Comparison of ENCODE assay signal across 8 cellular contexts in genomic region chr9:4679268-4680177, GRCh38. TPM values are rescaled to one million over a fixed set of nuclear protein-coding genes. Genes with fewer than 3 reads are reported as not detected.
DNase-seq lines count a peak whose midpoint lies in the region; ATAC-seq and TF ChIP-seq lines count a peak whose summit lies in the region.

TSS of gene CDC37L1 (plus strand) at chr9:4679569. CDS start at chr9:4679768, 199 bp downstream.

- H3K9ac ChIP-seq in DND-41 (ENCODE audit: low read depth, low read length) = peak within 1 kb of the TSS; percentile 91

- peak; percentile 55 for TF ChIP-seq CTCF in DND-41 (IDR thresholded peaks at IDR 0.05; ENCODE audit: borderline replicate concordance, extremely low read depth, low read length, poor library complexity, severe bottlenecking)
- peak; percentile 55 to 92 (median 80) for TF ChIP-seq CTCF in Peyer's patch (IDR thresholded peaks at IDR 0.05)

- no peaks in the 10 kb centered on the region for H3K27me3 Mint-ChIP-seq in activated T-cell treated with anti-CD3 and anti-CD28 coated beads, Interleukin-2, amount 50 U/mL, for 72 hours (ENCODE audit: low read depth)
- H3K27me3 Mint-ChIP-seq in naive B cell = peaks cover 6 to 12% (median 7%) of the 10 kb centered on the region in 3 donors
- no peaks in the 10 kb centered on the region for H3K27me3 Mint-ChIP-seq in stimulated activated memory B cell treated with anti-CD40 and anti-IgM and Interleukin-4, amounts not matched to agents 10 μg/mL and 1 μg/mL and 100 μg/mL, for 72 hours

- DNase-seq in DND-41 (peak; percentile 96), Peyer's patch (peak; percentile 99 to 100 (median 99)), fibroblast of gingiva (ENCODE audit: low read depth) (peak; percentile 96), naive B cell (peak; percentile 99)
- DNase-seq in activated T-cell treated with anti-CD3 and anti-CD28 coated beads, Interleukin-2, amount 50 U/mL, for 72 hours = peak; percentile 99 to 100

- peaks cover 7% of the 10 kb centered on the region; the same call in 1 of the 2 replicates for H4K20me1 ChIP-seq in DND-41 (ENCODE audit: insufficient read depth, low read length)

- H3K27me3 ChIP-seq in DND-41 (ENCODE audit: insufficient read depth, low read length, poor library complexity) = no peaks in the 10 kb centered on the region
- H3K27me3 ChIP-seq in Peyer's patch = no peaks in the 10 kb centered on the region

- H3K36me3 Mint-ChIP-seq in activated T-cell treated with anti-CD3 and anti-CD28 coated beads, Interleukin-2, amount 50 U/mL, for 72 hours (ENCODE audit: insufficient read depth in 2 of 2) = peaks cover 0 to 2% of the 10 kb centered on the region in 2 donors
- H3K36me3 Mint-ChIP-seq in naive B cell = peaks cover 0 to 11% of the 10 kb centered on the region in 2 donors
- peaks cover 16% of the 10 kb centered on the region for H3K36me3 Mint-ChIP-seq in stimulated activated memory B cell treated with anti-CD40 and anti-IgM and Interleukin-4, amounts not matched to agents 10 μg/mL and 1 μg/mL and 100 μg/mL, for 72 hours

- H3K27ac ChIP-seq in DND-41 (ENCODE audit: low read length) = peak within 1 kb of the TSS; percentile 99
- H3K27ac ChIP-seq in KOPT-K1 (ENCODE audit: low read depth, low read length, poor library complexity, severe bottlenecking) = peak within 1 kb of the TSS; percentile 91
- peak within 1 kb of the TSS; percentile 91 to 98 (median 97) for H3K27ac ChIP-seq in Peyer's patch

- H3K9me3 Mint-ChIP-seq in activated T-cell treated with anti-CD3 and anti-CD28 coated beads, Interleukin-2, amount 50 U/mL, for 72 hours = no peaks in the 10 kb centered on the region
- no peaks in the 10 kb centered on the region for H3K9me3 Mint-ChIP-seq in naive B cell
- no peaks in the 10 kb centered on the region for H3K9me3 Mint-ChIP-seq in stimulated activated memory B cell treated with anti-CD40 and anti-IgM and Interleukin-4, amounts not matched to agents 10 μg/mL and 1 μg/mL and 100 μg/mL, for 72 hours

- no peak within 1 kb of the TSS for H3K4me3 Mint-ChIP-seq in activated T-cell treated with anti-CD3 and anti-CD28 coated beads, Interleukin-2, amount 50 U/mL, for 72 hours
- no peak within 1 kb of the TSS for H3K4me3 Mint-ChIP-seq in naive B cell
- no peak within 1 kb of the TSS for H3K4me3 Mint-ChIP-seq in stimulated activated memory B cell treated with anti-CD40 and anti-IgM and Interleukin-4, amounts not matched to agents 10 μg/mL and 1 μg/mL and 100 μg/mL, for 72 hours

- peaks cover 9% of the 10 kb centered on the region for H3K4me1 Mint-ChIP-seq in activated T-cell treated with anti-CD3 and anti-CD28 coated beads, Interleukin-2, amount 50 U/mL, for 72 hours (ENCODE audit: low read depth)
- peaks cover 0 to 11% (median 0%) of the 10 kb centered on the region in 3 donors for H3K4me1 Mint-ChIP-seq in naive B cell
- peaks cover 10% of the 10 kb centered on the region for H3K4me1 Mint-ChIP-seq in stimulated activated memory B cell treated with anti-CD40 and anti-IgM and Interleukin-4, amounts not matched to agents 10 μg/mL and 1 μg/mL and 100 μg/mL, for 72 hours

- H3K4me3 ChIP-seq in DND-41 (ENCODE audit: low read depth in 1 of 2, low read length in 2 of 2) (peak within 1 kb of the TSS; percentile 67 to 85), Peyer's patch (peak within 1 kb of the TSS; percentile 57 to 89 (median 79))

- H3K4me2 ChIP-seq in DND-41 (ENCODE audit: insufficient read depth, low read length) = peak within 1 kb of the TSS; percentile 77

- no peaks in the 10 kb centered on the region for H3K9me3 ChIP-seq in DND-41 (ENCODE audit: insufficient read depth, low read length, severe bottlenecking)
- H3K9me3 ChIP-seq in KOPT-K1 (ENCODE audit: insufficient read depth, low read length, poor library complexity, severe bottlenecking) = no peaks in the 10 kb centered on the region
- no peaks in the 10 kb centered on the region for H3K9me3 ChIP-seq in Peyer's patch

- no peaks in the 10 kb centered on the region for H3K36me3 ChIP-seq in DND-41 (ENCODE audit: insufficient read depth, low read length)
- peaks cover 7% of the 10 kb centered on the region; the same call in 1 of the 2 replicates for H3K36me3 ChIP-seq in KOPT-K1 (ENCODE audit: insufficient read depth, low read length)
- H3K36me3 ChIP-seq in Peyer's patch = no peaks in the 10 kb centered on the region

- H2AFZ ChIP-seq in DND-41 (ENCODE audit: low read depth, low read length) = peak within 1 kb of the TSS; percentile 93

- H3K4me1 ChIP-seq in DND-41 (ENCODE audit: insufficient read depth, low read length) = peaks cover 28% of the 10 kb centered on the region
- H3K4me1 ChIP-seq in Peyer's patch = peaks cover 0 to 11% (median 0%) of the 10 kb centered on the region in 4 donors

- H3K79me2 ChIP-seq in DND-41 (ENCODE audit: insufficient read depth, low read length) = peaks cover 41% of the 10 kb centered on the region

- TF ChIP-seq POLR2A in Peyer's patch (IDR thresholded peaks at IDR 0.05) = peak; percentile 97

- H3K27ac Mint-ChIP-seq in activated T-cell treated with anti-CD3 and anti-CD28 coated beads, Interleukin-2, amount 50 U/mL, for 72 hours = no peak within 1 kb of the TSS
- no peak within 1 kb of the TSS for H3K27ac Mint-ChIP-seq in naive B cell
- H3K27ac Mint-ChIP-seq in stimulated activated memory B cell treated with anti-CD40 and anti-IgM and Interleukin-4, amounts not matched to agents 10 μg/mL and 1 μg/mL and 100 μg/mL, for 72 hours = no peak within 1 kb of the TSS

- peak; percentile 91 for ATAC-seq in DND-41 (ENCODE audit: insufficient read depth, low read depth)
- peak; percentile 96 for ATAC-seq in GM21737 (IDR thresholded peaks at IDR 0.05; ENCODE audit: unreplicated experiment)
- peak; percentile 98 for ATAC-seq in activated T-cell treated with anti-CD3 and anti-CD28 coated beads, Interleukin-2, amount 50 U/mL, for 72 hours (replicated peaks in 1 of 2)
- ATAC-seq in naive B cell (ENCODE audit: low read depth in 2 of 2) = peak; percentile 94 to 95
- ATAC-seq in stimulated activated memory B cell treated with anti-CD40 and anti-IgM and Interleukin-4, amounts not matched to agents 10 μg/mL and 1 μg/mL and 100 μg/mL, for 72 hours = peak; percentile 99

RNA-seq across cellular contexts. Expression of gene CDC37L1, which starts in this region (rescaled TPM):
- 10 to 100 TPM; 12.0 to 24.7 (median 19.8) TPM for total RNA-seq in Peyer's patch
- 10 to 100 TPM in 1 of 2 donors, 1 to 10 TPM in 1; 9.3 to 11.0 TPM for total RNA-seq in activated T-cell treated with anti-CD3 and anti-CD28 coated beads, Interleukin-2, amount 50 U/mL, for 72 hours
- 10 to 100 TPM in 3 of 6 donors, 1 to 10 TPM in 3; 6.6 to 21.3 (median 10.7) TPM for polyA plus RNA-seq in naive B cell (ENCODE audit: low read depth in 6 of 6)

Comparison
In these comparisons a context has a peak if more than half of its experiments do, and no peak if none do; other contexts are left out.
1. Peak in every context shown above with its lines: DNase-seq, ATAC-seq, H3K4me3 ChIP-seq and H3K27ac ChIP-seq.